9 cellular contexts compared by ENCODE assay signal in genomic region chr3:134371542-134372324, GRCh38. TPM values are rescaled to one million over a fixed set of nuclear protein-coding genes. Genes with fewer than 3 reads are reported as not detected.
DNase-seq lines count a peak whose midpoint lies in the region; ATAC-seq and TF ChIP-seq lines count a peak whose summit lies in the region.
"Had no signal": no experiment of that assay in that cellular context is flagged by ENCODE, and none has a peak within 500 bp of the region (broad histone marks: within the 10 kb centered on the region; RNA-seq: fewer than 3 reads in every experiment).

No MANE protein-coding gene starts in this region.

- H3K27me3 ChIP-seq in dorsolateral prefrontal cortex = no peaks in the 10 kb centered on the region
- H3K27me3 ChIP-seq in upper lobe of left lung = no peaks in the 10 kb centered on the region

- TF ChIP-seq POLR2A in upper lobe of left lung (IDR thresholded peaks at IDR 0.05) = peak in 1 of 4 donors; percentile 28

- peak in 37 of 56 donors; percentile 4 to 67 (median 30) for TF ChIP-seq CTCF in dorsolateral prefrontal cortex (IDR thresholded peaks at IDR 0.05 in 54 of 56, conservative IDR thresholded peaks at IDR 0.05 in 2 of 56; ENCODE audit: low read depth in 1 of 56, partially characterized antibody in 56 of 56)
- TF ChIP-seq CTCF in upper lobe of left lung (IDR thresholded peaks at IDR 0.05) = peak in 1 of 6 experiments; percentile 11
- TF ChIP-seq CTCF in mucosa of descending colon (IDR thresholded peaks at IDR 0.05) = no peak

- H3K4me3 ChIP-seq in dorsolateral prefrontal cortex = peak overlapping the region; percentile 22 to 96 (median 84)
- peak overlapping the region in 3 of 4 donors; percentile 60 to 80 (median 76) for H3K4me3 ChIP-seq in upper lobe of left lung
- H3K4me3 ChIP-seq in mucosa of descending colon = no peak overlapping the region

- DNase-seq in activated effector memory CD4-positive, alpha-beta T cell treated with anti-CD3 and anti-CD28 coated beads, Interleukin-2, amount 50 U/mL, for 16 hours = peak; percentile 33
- DNase-seq in activated effector memory CD4-positive, alpha-beta T cell treated with Interleukin-2 at 50 U/mL for 16 hours = no peak
- peak in 1 of 10 donors; percentile 31 for DNase-seq in dorsolateral prefrontal cortex
- DNase-seq in mesenteric fat pad (ENCODE audit: low spot score) = peak; percentile 62
- peak in 1 of 2 donors; percentile 20 for DNase-seq in upper lobe of left lung
- no peak for DNase-seq in activated T-cell treated with anti-CD3 and anti-CD28 coated beads for 4 hours
- DNase-seq in mucosa of descending colon = no peak
- DNase-seq: stimulated activated naive CD4-positive, alpha-beta T cell had no signal

- H3K4me1 ChIP-seq in upper lobe of left lung = peaks cover 68 to 85% (median 69%) of the 10 kb centered on the region in 4 donors
- peaks cover 20% of the 10 kb centered on the region for H3K4me1 ChIP-seq in mucosa of descending colon (ENCODE audit: low read depth)

- no peaks in the 10 kb centered on the region for H3K9me3 ChIP-seq in upper lobe of left lung
- H3K9me3 ChIP-seq in mucosa of descending colon = no peaks in the 10 kb centered on the region

- H3K36me3 ChIP-seq in upper lobe of left lung (peaks cover 35 to 46% (median 42%) of the 10 kb centered on the region in 4 donors), mucosa of descending colon (ENCODE audit: low read depth) (no peaks in the 10 kb centered on the region)

- H3K27ac ChIP-seq in dorsolateral prefrontal cortex (peak overlapping the region; percentile 82 to 100 (median 99)), upper lobe of left lung (peak overlapping the region; percentile 97 to 100 (median 98))

- 51 to 58% methylated on average over 5 to 7 of the region's 7 CpGs for WGBS in upper lobe of left lung, 2 donors

- ATAC-seq in upper lobe of left lung (ENCODE audit: low FRiP score in 2 of 2) = no peak
- no peak for ATAC-seq in mucosa of descending colon
- no peak for ATAC-seq in HG03520 (IDR thresholded peaks at IDR 0.05; ENCODE audit: unreplicated experiment)

- intact Hi-C loops in dorsolateral prefrontal cortex (cut with DNase I) (loop anchor here (5.0 kb wide), 5 partner anchors 36 to 119 kb away; partner anchors contain the start of genes ANAPC13 (in 1 of the 2), CEP63 (in 1 of the 2) and RYK (in 1 of the 2)), mucosa of descending colon (cut with DNase I, micrococcal nuclease) (no loop called here)

- no peak for TF ChIP-seq EP300 in upper lobe of left lung (IDR thresholded peaks at IDR 0.05)

RNA-seq across cellular contexts. Expression of gene AMOTL2, which starts 2.5 kb away (rescaled TPM):
- total RNA-seq in dorsolateral prefrontal cortex (100 to 1,000 TPM in 24 of 120 experiments, 10 to 100 TPM in 96; 43.1 to 220 (median 75.3) TPM), mesenteric fat pad (272 TPM), upper lobe of left lung (100 to 1,000 TPM in 5 of 6 donors, 10 to 100 TPM in 1; 73.3 to 179 (median 132) TPM), mucosa of descending colon (10 to 100 TPM; 17.9 to 35.1 (median 21.2) TPM)

Comparison
In these comparisons a context has a peak if more than half of its experiments do, and no peak if none do; other contexts are left out.
1. DNase-seq: peak in activated effector memory CD4-positive, alpha-beta T cell treated with anti-CD3 and anti-CD28 coated beads, Interleukin-2, amount 50 U/mL, for 16 hours (single experiment) and mesenteric fat pad (single experiment); none in activated effector memory CD4-positive, alpha-beta T cell treated with Interleukin-2 at 50 U/mL for 16 hours (single experiment), activated T-cell treated with anti-CD3 and anti-CD28 coated beads for 4 hours (single experiment) and mucosa of descending colon (0 of 3).
2. intact Hi-C loops: an anchor here in dorsolateral prefrontal cortex (5.0 kb wide); none called in mucosa of descending colon.